24 cellular contexts compared by ENCODE assay signal in the genomic region with DNA sequence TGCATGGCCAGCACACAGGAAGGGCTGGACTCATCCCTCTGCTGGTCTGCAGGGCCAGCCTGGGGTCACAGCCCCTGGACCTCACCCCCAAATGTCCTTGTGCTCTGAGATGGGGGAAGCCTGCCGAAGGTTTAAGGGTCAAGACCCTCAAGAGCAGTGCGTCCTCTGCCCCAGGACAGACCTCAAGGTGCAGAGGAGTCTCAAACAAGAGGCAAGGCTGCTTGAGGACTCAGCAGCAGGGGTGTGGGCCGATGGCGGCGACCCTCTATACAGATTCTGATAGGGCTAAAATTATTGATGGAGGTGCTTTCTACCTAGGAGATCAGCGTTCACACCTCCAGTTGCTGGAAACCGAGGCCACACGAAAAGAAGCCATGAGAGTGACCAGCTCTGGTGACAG.
A peak's percentile ranks its signal among the peaks of the same experiment; 100 is the strongest.
DNase-seq lines count a peak whose midpoint lies in the region; ATAC-seq, FAIRE-seq and TF ChIP-seq lines count a peak whose summit lies in the region.
"Had no signal": no experiment of that assay in that cellular context is flagged by ENCODE, and none has a peak within 500 bp of the region (broad histone marks: within the 10 kb centered on the region; RNA-seq: fewer than 3 reads in every experiment).

No MANE protein-coding gene starts in this region.

- H2BK15ac ChIP-seq in H1 (ENCODE audit: low read length), result no peak overlapping the region

- no peak for FAIRE-seq in H1 (lab: Jason Lieb, UNC)
- FAIRE-seq: A204.1, astrocyte, H54 had no signal

- 90% methylated on average over 8 of the region's 8 CpGs; no CpG with 5 or more reads in 1 of the 2 experiments for WGBS in H1 (ENCODE audit: extremely low coverage in 1 of 2, insufficient coverage in 1 of 2, insufficient read length in 1 of 2, insufficient replicate concordance in 2 of 2, low coverage in 1 of 2, low lambda C conversion rate in 2 of 2, missing lambda C conversion rate in 1 of 2), 2 experiments
- 93 to 94% methylated on average over 8 of the region's 8 CpGs for WGBS in aorta, 2 donors

- CTCF ChIA-PET in H1 (lab: Charles Lee; ENCODE audit: partially characterized antibody), result no interaction called here

- no peak overlapping the region; the same call in 1 of the 2 replicates for H3K27ac ChIP-seq in H1 (ENCODE audit: low read depth, low read length)
- peak overlapping the region; percentile 32 for H3K27ac ChIP-seq in neutrophil
- H3K27ac ChIP-seq in aorta (ENCODE audit: low read depth in 1 of 2, low read length in 2 of 2), result no peak overlapping the region
- H3K27ac ChIP-seq: KMS-11, thyroid gland had no signal

- TF ChIP-seq RAD21 in H1 (IDR thresholded peaks at IDR 0.05 in 1 of 2, conservative IDR thresholded peaks at IDR 0.05 in 1 of 2; ENCODE audit: low read depth in 2 of 2, low read length in 2 of 2), result no peak

- H2BK12ac ChIP-seq in H1 (ENCODE audit: low read depth, low read length), result no peak overlapping the region

- no peak overlapping the region for H3K14ac ChIP-seq in H1 (ENCODE audit: insufficient read length)

- H2AK5ac ChIP-seq in H1 (ENCODE audit: low read depth, low read length), result no peak overlapping the region

- H3K4me3 ChIP-seq in H1 (ENCODE audit: extremely low read depth in 1 of 4, insufficient read depth in 2 of 4, low read depth in 3 of 4, low read length in 4 of 4) (no peak overlapping the region), neutrophil (ENCODE audit: low read depth in 1 of 2, low read length in 1 of 2) (no peak overlapping the region), aorta (ENCODE audit: low read length in 2 of 2) (no peak overlapping the region)
- H3K4me3 ChIP-seq: esophagus muscularis mucosa, thyroid gland had no signal

- peak overlapping the region; percentile 5; the same call in 1 of the 2 replicates for H2BK5ac ChIP-seq in H1 (ENCODE audit: low read depth, low read length)

- H3K9me3 ChIP-seq in H1 (ENCODE audit: insufficient read depth in 2 of 2, low read depth in 1 of 2, low read length in 1 of 2), result peaks cover 10 to 14% of the 10 kb centered on the region in 2 experiments; a peak in 3 of 4 replicates
- no peaks in the 10 kb centered on the region for H3K9me3 ChIP-seq in neutrophil
- H3K9me3 ChIP-seq in aorta (ENCODE audit: control insufficient read depth, low read length), result no peaks in the 10 kb centered on the region
- H3K9me3 ChIP-seq: esophagus muscularis mucosa, thyroid gland had no signal

- POLR2A ChIA-PET in H1 (lab: Charles Lee; ENCODE audit: partially characterized antibody), result no interaction called here

- TF ChIP-seq CTCF in H1 (IDR thresholded peaks at IDR 0.05; ENCODE audit: control extremely low read depth in 1 of 3, insufficient read depth in 1 of 3, low read depth in 1 of 3, low read length in 3 of 3) (no peak), neutrophil (IDR thresholded peaks at IDR 0.05) (no peak)

- H3K9ac ChIP-seq in H1 (replicated peaks in 1 of 4; ENCODE audit: extremely low read depth in 1 of 4, low read depth in 3 of 4, low read length in 3 of 4), result no peak overlapping the region
- H3K9ac ChIP-seq: KMS-11 had no signal

- H3K27me3 ChIP-seq in H1 (replicated peaks in 1 of 4; ENCODE audit: control insufficient read depth in 3 of 4, extremely low read depth in 1 of 4, insufficient read depth in 3 of 4, low read length in 3 of 4) (no peaks in the 10 kb centered on the region), neutrophil (no peaks in the 10 kb centered on the region), aorta (ENCODE audit: control insufficient read depth in 1 of 2, insufficient read depth in 2 of 2, low read length in 1 of 2) (no peaks in the 10 kb centered on the region)
- H3K27me3 ChIP-seq: esophagus muscularis mucosa, thyroid gland had no signal

- no peak overlapping the region for H3K4me2 ChIP-seq in H1 (ENCODE audit: insufficient read depth in 1 of 2, low read depth in 2 of 2, low read length in 2 of 2)
- H3K4me2 ChIP-seq: KMS-11 had no signal

- no peak for ATAC-seq in Right ventricle myocardium superior (ENCODE audit: poor library complexity)
- ATAC-seq in left cardiac atrium, result no peak
- no peak for ATAC-seq in aorta (ENCODE audit: low FRiP score)
- ATAC-seq in HG02678 (IDR thresholded peaks at IDR 0.05; ENCODE audit: unreplicated experiment), result no peak
- ATAC-seq: activated T-helper 17 cell treated with anti-CD3 and anti-CD28 coated beads, Interleukin-2, amount 50 U/mL, for 72 hours; effector memory CD8-positive, alpha-beta T cell had no signal

- H3K79me1 ChIP-seq in H1 (ENCODE audit: low read depth, low read length), result peaks cover 33% of the 10 kb centered on the region

- TF ChIP-seq POLR2A in H1 (IDR thresholded peaks at IDR 0.05; ENCODE audit: control extremely low read depth in 1 of 2, low read depth in 2 of 2, low read length in 2 of 2), result no peak

- DNase-seq in Right ventricle myocardium superior, result peak; percentile 25
- no peak for DNase-seq in left cardiac atrium
- DNase-seq in H1 (ENCODE audit: low read depth in 1 of 2, low spot score in 2 of 2), result no peak
- peak; percentile 30 to 65 for DNase-seq in aorta
- no peak for DNase-seq in foreskin melanocyte
- DNase-seq in DMS79 treated with DMSO at 0.1 percent for 48 hours (lab: John Stamatoyannopoulos, UW), result no peak
- DNase-seq: activated B cell treated with CpG ODN at 0.5 μM for 24 hours; effector memory CD8-positive, alpha-beta T cell; kidney glomerular epithelial cell; OCI-M1; stimulated activated CD4-positive, alpha-beta T cell treated with anti-CD3 and anti-CD28 coated beads, Interleukin-12 subunit alpha, Interleukin-12 subunit beta, amount 100 ng/mL, for 4 hours; stimulated activated CD4-positive, alpha-beta T cell treated with anti-CD3 and anti-CD28 coated beads, Interleukin-4, amount 100 ng/mL, for 24 hours; stimulated activated naive CD4-positive, alpha-beta T cell; SW 1271; T1000; thyroid gland had no signal

- H3K4me1 ChIP-seq in H1 (replicated peaks in 1 of 4; ENCODE audit: control insufficient read depth in 3 of 4, insufficient read depth in 4 of 4, low read length in 3 of 4) (no peaks in the 10 kb centered on the region; a peak in 2 of 7 replicates), neutrophil (ENCODE audit: control insufficient read depth in 1 of 2, insufficient read depth in 1 of 2, low read depth in 1 of 2, low read length in 1 of 2) (peaks cover 7 to 18% of the 10 kb centered on the region in 2 experiments), aorta (ENCODE audit: control insufficient read depth in 1 of 2, insufficient read depth in 2 of 2, low read length in 2 of 2) (no peaks in the 10 kb centered on the region)

- no peak overlapping the region for H3K56ac ChIP-seq in H1 (replicated peaks; ENCODE audit: insufficient read length, low read depth, low read length)

- no peak overlapping the region for H3K23ac ChIP-seq in H1 (ENCODE audit: insufficient read length)

- no peak overlapping the region for H3K4ac ChIP-seq in H1 (replicated peaks; ENCODE audit: insufficient read length, low read depth, low read length)

- no peak overlapping the region for H2AFZ ChIP-seq in H1 (ENCODE audit: low read length)

- no peak overlapping the region for H2BK120ac ChIP-seq in H1 (replicated peaks; ENCODE audit: low read depth, low read length)

- H4K8ac ChIP-seq in H1 (ENCODE audit: extremely low read depth, insufficient read depth, low read length), result no peak overlapping the region

- no peak overlapping the region for H4K91ac ChIP-seq in H1 (replicated peaks; ENCODE audit: insufficient read length, low read length)

- peaks cover 11 to 100% of the 10 kb centered on the region in 2 experiments; a peak in 3 of 4 replicates for H3K79me2 ChIP-seq in H1 (ENCODE audit: control insufficient read depth in 1 of 2, insufficient read depth in 2 of 2, low read length in 2 of 2)

- no peak overlapping the region for H4K5ac ChIP-seq in H1 (ENCODE audit: insufficient read length, low read depth, low read length)

- H3K36me3 ChIP-seq in H1 (ENCODE audit: control insufficient read depth in 2 of 4, insufficient read depth in 4 of 4, low read length in 3 of 4), result peaks cover 6 to 63% (median 33%) of the 10 kb centered on the region in 4 experiments; a peak in 7 of 8 replicates
- peaks cover 45% of the 10 kb centered on the region for H3K36me3 ChIP-seq in neutrophil
- H3K36me3 ChIP-seq in aorta (ENCODE audit: control insufficient read depth in 1 of 2, insufficient read depth in 2 of 2, low read length in 1 of 2), result no peaks in the 10 kb centered on the region

- no peak overlapping the region for H2BK20ac ChIP-seq in H1 (ENCODE audit: low read length)

- no peaks in the 10 kb centered on the region for H3K23me2 ChIP-seq in H1 (ENCODE audit: low read depth, low read length)

- intact Hi-C loops in Right ventricle myocardium superior (cut with DNase I) (no loop called here), left cardiac atrium (cut with DNase I) (no loop called here), aorta (cut with DNase I) (no loop called here)

- TF ChIP-seq EP300 in H1 (IDR thresholded peaks at IDR 0.05; ENCODE audit: borderline replicate concordance in 1 of 2, low read depth in 2 of 2, low read length in 2 of 2), result no peak

- H3K18ac ChIP-seq in H1 (ENCODE audit: extremely low read depth, low read length), result no peak overlapping the region

- peaks cover 31 to 34% of the 10 kb centered on the region in 2 experiments for H4K20me1 ChIP-seq in H1 (replicated peaks in 1 of 2; ENCODE audit: control insufficient read depth in 1 of 2, insufficient read depth in 2 of 2, low read length in 2 of 2)

TF ChIP-seq in H1, 55 proteins besides CTCF, POLR2A, EP300 and RAD21 (continues in another document):
- TF ChIP-seq KDM5A (IDR thresholded peaks at IDR 0.05; ENCODE audit: low read length) (no peak), EZH2 (IDR thresholded peaks at IDR 0.05; ENCODE audit: low read depth, low read length, severe bottlenecking) (no peak), BCL11A (IDR thresholded peaks at IDR 0.05; ENCODE audit: low read depth in 2 of 2, low read length in 2 of 2) (no peak), FOSL1 (IDR thresholded peaks at IDR 0.05; ENCODE audit: insufficient read depth, low read depth, low read length) (no peak), YY1 (IDR thresholded peaks at IDR 0.05; ENCODE audit: low read depth, low read length) (no peak), ASH2L (IDR thresholded peaks at IDR 0.05; ENCODE audit: low read length) (no peak), TEAD4 (IDR thresholded peaks at IDR 0.05; ENCODE audit: low read depth, low read length) (no peak), BRCA1 (IDR thresholded peaks at IDR 0.05; ENCODE audit: low read depth, low read length) (no peak), MAFK (IDR thresholded peaks at IDR 0.05; ENCODE audit: low read depth, low read length) (no peak), SP4 (IDR thresholded peaks at IDR 0.05; ENCODE audit: low read length) (no peak), POU5F1 (IDR thresholded peaks at IDR 0.05; ENCODE audit: low read depth, low read length) (no peak), SP2 (IDR thresholded peaks at IDR 0.05; ENCODE audit: low read length) (no peak), SIN3A (conservative IDR thresholded peaks at IDR 0.05 in 1 of 2, IDR thresholded peaks at IDR 0.05 in 1 of 2; ENCODE audit: low read depth in 1 of 2, low read length in 2 of 2) (no peak), RFX5 (IDR thresholded peaks at IDR 0.05; ENCODE audit: borderline replicate concordance, low read depth, low read length) (no peak), CHD2 (IDR thresholded peaks at IDR 0.05; ENCODE audit: low read length) (no peak)

Comparison
In these comparisons a context has a peak if more than half of its experiments do, and no peak if none do; other contexts are left out.
1. DNase-seq: peak in Right ventricle myocardium superior (single experiment) and aorta (2 of 2); none in left cardiac atrium (single experiment), H1 (0 of 2), foreskin melanocyte (single experiment) and DMS79 treated with DMSO at 0.1 percent for 48 hours (single experiment).